In the genomic region with DNA sequence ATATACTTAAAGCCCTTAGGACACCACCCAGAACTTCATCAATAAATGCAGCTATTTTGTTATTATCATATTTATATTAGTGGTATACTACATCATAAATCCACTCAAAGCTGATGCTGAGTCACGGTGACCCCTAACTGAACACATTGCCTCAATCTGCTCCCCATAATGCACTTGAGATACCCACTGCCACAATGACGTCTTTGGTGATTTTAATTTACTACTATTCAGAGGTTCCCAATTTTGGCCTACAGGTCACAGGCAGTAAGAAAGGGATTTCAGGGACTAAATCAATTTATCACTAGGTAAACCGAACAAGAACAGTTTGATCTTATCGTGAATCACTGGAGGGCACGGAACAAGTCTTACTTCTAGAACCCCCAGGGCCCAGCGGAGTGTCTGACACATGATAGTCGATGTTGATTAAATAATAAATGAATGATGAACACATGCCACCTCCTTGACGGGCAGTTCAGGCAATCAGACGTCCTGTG, we compare ENCODE assay signal across 8 cellular contexts. TPM values are rescaled to one million over a fixed set of nuclear protein-coding genes. Genes with fewer than 3 reads are reported as not detected.
DNase-seq lines count a peak whose midpoint lies in the region; ATAC-seq and TF ChIP-seq lines count a peak whose summit lies in the region.

No MANE protein-coding gene starts in this region.

- H3K4me2 ChIP-seq in SK-N-SH, result peak overlapping the region; percentile 85

- peak overlapping the region; percentile 68 to 85; a peak in 3 of 4 replicates for H3K27ac ChIP-seq in SK-N-SH (ENCODE audit: low read depth in 2 of 2, low read length in 1 of 2)
- no peak overlapping the region for H3K27ac ChIP-seq in iPS-20b (ENCODE audit: low read length)

- 0 out of 2 replicates have a peak, but pooled peaks cover 9% of the 10 kb centered on the region for H4K20me1 ChIP-seq in SK-N-SH (ENCODE audit: insufficient read depth)

- TF ChIP-seq EP300 in SK-N-SH (IDR thresholded peaks at IDR 0.05; ENCODE audit: borderline replicate concordance in 1 of 2, low read depth in 1 of 2, low read length in 1 of 2), result no peak

- TF ChIP-seq RAD21 in SK-N-SH (IDR thresholded peaks at IDR 0.05; ENCODE audit: low read length), result no peak

- no peaks in the 10 kb centered on the region for H3K27me3 ChIP-seq in SK-N-SH (ENCODE audit: insufficient read depth)
- H3K27me3 ChIP-seq in iPS-20b (ENCODE audit: insufficient read depth, low read length), result peaks cover 5% of the 10 kb centered on the region; the same call in 1 of the 2 replicates

- H3K9me3 Mint-ChIP-seq in activated T-helper 2 cell treated with anti-CD3 and anti-CD28 coated beads, Interferon-gamma antibody, Interleukin-2, Interleukin-4, amounts not matched to agents 10 μg/mL and 5 μg/mL and 100 μg/mL, durations not matched to agents 14 hours and 24 hours and 36 hours, result no peaks in the 10 kb centered on the region
- H3K9me3 Mint-ChIP-seq in stimulated activated naive CD8-positive, alpha-beta T cell treated with anti-CD3 and anti-CD28 coated beads, Interleukin-15, amount 100 ng/mL, for 72 hours, result no peaks in the 10 kb centered on the region

- intact Hi-C loops in activated T-helper 2 cell treated with anti-CD3 and anti-CD28 coated beads, Interferon-gamma antibody, Interleukin-2, Interleukin-4, amounts not matched to agents 10 μg/mL and 5 μg/mL and 100 μg/mL, durations not matched to agents 14 hours and 24 hours and 36 hours (cut with micrococcal nuclease), result loop anchor here (1.0 kb wide), 2 partner anchors 70 to 158 kb away; partner anchors contain the start of gene PRKAB2
- intact Hi-C loops in posterior cingulate gyrus (cut with DNase I), result loop anchor here (1.0 kb wide), 1 partner anchor 70 kb away; the partner anchor contains the start of gene PRKAB2

- peaks cover 32% of the 10 kb centered on the region for H3K4me1 Mint-ChIP-seq in activated T-helper 2 cell treated with anti-CD3 and anti-CD28 coated beads, Interferon-gamma antibody, Interleukin-2, Interleukin-4, amounts not matched to agents 10 μg/mL and 5 μg/mL and 100 μg/mL, durations not matched to agents 14 hours and 24 hours and 36 hours (ENCODE audit: low read depth)
- peaks cover 37% of the 10 kb centered on the region for H3K4me1 Mint-ChIP-seq in stimulated activated naive CD8-positive, alpha-beta T cell treated with anti-CD3 and anti-CD28 coated beads, Interleukin-15, amount 100 ng/mL, for 72 hours

- H3K4me3 ChIP-seq in SK-N-SH (ENCODE audit: low read depth in 2 of 2, low read length in 1 of 2) (peak overlapping the region; percentile 75 to 99), iPS-20b (ENCODE audit: low read length) (peak overlapping the region; percentile 94)

- H3K36me3 ChIP-seq in SK-N-SH (replicated peaks in 1 of 2; ENCODE audit: control insufficient read depth in 1 of 2, insufficient read depth in 2 of 2, low read length in 1 of 2), result no peaks in the 10 kb centered on the region
- peaks cover 4% of the 10 kb centered on the region; the same call in 1 of the 2 replicates for H3K36me3 ChIP-seq in iPS-20b (ENCODE audit: insufficient read depth, low read depth, low read length)

- H3K27ac Mint-ChIP-seq in activated T-helper 2 cell treated with anti-CD3 and anti-CD28 coated beads, Interferon-gamma antibody, Interleukin-2, Interleukin-4, amounts not matched to agents 10 μg/mL and 5 μg/mL and 100 μg/mL, durations not matched to agents 14 hours and 24 hours and 36 hours, result peak overlapping the region; percentile 79
- H3K27ac Mint-ChIP-seq in stimulated activated naive CD8-positive, alpha-beta T cell treated with anti-CD3 and anti-CD28 coated beads, Interleukin-15, amount 100 ng/mL, for 72 hours, result peak overlapping the region; percentile 79 to 91

- peaks cover 11% of the 10 kb centered on the region for H3K27me3 Mint-ChIP-seq in activated T-helper 2 cell treated with anti-CD3 and anti-CD28 coated beads, Interferon-gamma antibody, Interleukin-2, Interleukin-4, amounts not matched to agents 10 μg/mL and 5 μg/mL and 100 μg/mL, durations not matched to agents 14 hours and 24 hours and 36 hours (ENCODE audit: low read depth)
- H3K27me3 Mint-ChIP-seq in stimulated activated naive CD8-positive, alpha-beta T cell treated with anti-CD3 and anti-CD28 coated beads, Interleukin-15, amount 100 ng/mL, for 72 hours, result peaks cover 14% of the 10 kb centered on the region

- H3K79me2 ChIP-seq in SK-N-SH (ENCODE audit: insufficient read depth), result peaks cover 37% of the 10 kb centered on the region

- CTCF ChIA-PET in SK-N-SH (lab: Yijun Ruan, JAX), result interaction anchor here (0.6 to 3.6 kb wide), 26 partner anchors 9 to 394 kb away, joined by 3 to 51 read pairs (median 4); partner anchors contain the start of gene FMO5

- ATAC-seq in SK-N-SH treated with all-trans-retinoic acid at 6 μM for 48 hours, result no peak
- ATAC-seq in stimulated activated naive CD8-positive, alpha-beta T cell treated with anti-CD3 and anti-CD28 coated beads, Interleukin-15, amount 100 ng/mL, for 72 hours, result no peak
- no peak for ATAC-seq in GM19035 (IDR thresholded peaks at IDR 0.05; ENCODE audit: unreplicated experiment)
- ATAC-seq in HG03469 (IDR thresholded peaks at IDR 0.05; ENCODE audit: unreplicated experiment), result no peak

- H3K4me1 ChIP-seq in SK-N-SH (ENCODE audit: control insufficient read depth in 1 of 2, insufficient read depth in 2 of 2, low read depth in 1 of 2, low read length in 1 of 2) (peaks cover 0 to 15% of the 10 kb centered on the region in 2 experiments; a peak in 2 of 4 replicates), iPS-20b (ENCODE audit: insufficient read depth, low read length) (peaks cover 7% of the 10 kb centered on the region; the same call in 1 of the 2 replicates)

- DNase-seq in SK-N-SH (peak; percentile 20), posterior cingulate gyrus (no peak)
- DNase-seq in activated T-helper 2 cell treated with anti-CD3 and anti-CD28 coated beads, Interferon-gamma antibody, Interleukin-2, Interleukin-4, amounts not matched to agents 10 μg/mL and 5 μg/mL and 100 μg/mL, durations not matched to agents 14 hours and 24 hours and 36 hours (ENCODE audit: low spot score), result no peak
- no peak for DNase-seq in stimulated activated naive CD8-positive, alpha-beta T cell treated with anti-CD3 and anti-CD28 coated beads, Interleukin-15, amount 100 ng/mL, for 72 hours

- H3K9ac ChIP-seq in SK-N-SH (peak overlapping the region; percentile 9; the same call in 1 of the 2 replicates), iPS-20b (ENCODE audit: low read depth, low read length) (no peak overlapping the region; the same call in 1 of the 2 replicates)

- TF ChIP-seq CTCF in SK-N-SH (IDR thresholded peaks at IDR 0.05), result no peak

- H3K9me3 ChIP-seq in SK-N-SH (no peaks in the 10 kb centered on the region), iPS-20b (ENCODE audit: insufficient read depth, low read depth, low read length) (no peaks in the 10 kb centered on the region)

- peak overlapping the region; percentile 85 for H3K4me3 Mint-ChIP-seq in activated T-helper 2 cell treated with anti-CD3 and anti-CD28 coated beads, Interferon-gamma antibody, Interleukin-2, Interleukin-4, amounts not matched to agents 10 μg/mL and 5 μg/mL and 100 μg/mL, durations not matched to agents 14 hours and 24 hours and 36 hours (ENCODE audit: low read depth)
- peak overlapping the region; percentile 84 to 88 for H3K4me3 Mint-ChIP-seq in stimulated activated naive CD8-positive, alpha-beta T cell treated with anti-CD3 and anti-CD28 coated beads, Interleukin-15, amount 100 ng/mL, for 72 hours

- H3F3A ChIP-seq in SK-N-SH (replicated peaks; ENCODE audit: insufficient read depth), result peaks cover 4% of the 10 kb centered on the region

- POLR2A ChIA-PET in SK-N-SH (lab: Yijun Ruan, JAX), result interaction anchor here (0.7 to 1.5 kb wide), 3 partner anchors 10 to 73 kb away, joined by 3 to 5 read pairs (median 3); no protein-coding TSS in a partner anchor

- no peaks in the 10 kb centered on the region for H3K9me2 ChIP-seq in SK-N-SH

- H3K36me3 Mint-ChIP-seq in activated T-helper 2 cell treated with anti-CD3 and anti-CD28 coated beads, Interferon-gamma antibody, Interleukin-2, Interleukin-4, amounts not matched to agents 10 μg/mL and 5 μg/mL and 100 μg/mL, durations not matched to agents 14 hours and 24 hours and 36 hours (ENCODE audit: low read depth), result peaks cover 16% of the 10 kb centered on the region

- peak overlapping the region; percentile 63; the same call in 1 of the 2 replicates for H2AFZ ChIP-seq in SK-N-SH (ENCODE audit: low read depth)

- WGBS in SK-N-SH (ENCODE audit: low lambda C conversion rate), result 35% methylated on average over 9 of the region's 9 CpGs

TF ChIP-seq in SK-N-SH, 30 proteins besides CTCF, POLR2A, EP300 and RAD21 (continues in another document):
- 0 out of 2 replicates have a peak, but pooled peaks have one; percentile 12 for TF ChIP-seq GATA2 (CRISPR knock-in tag; IDR thresholded peaks at IDR 0.05)

TF ChIP-seq in SK-N-SH treated with all-trans-retinoic acid at 6 μM for 48 hours, 23 proteins besides CTCF, POLR2A, EP300 and RAD21 (continues in another document):
- no peak for TF ChIP-seq GLIS3 (CRISPR knock-in tag; IDR thresholded peaks at IDR 0.05)
- TF ChIP-seq ZNF565 (CRISPR knock-in tag; conservative IDR thresholded peaks at IDR 0.05; ENCODE audit: low read depth), result no peak
- no peak for TF ChIP-seq CREB5 (CRISPR knock-in tag; IDR thresholded peaks at IDR 0.05; ENCODE audit: low read depth)

RNA-seq across cellular contexts. Expression of gene CHD1L, which starts 0.5 kb away (rescaled TPM):
- 24.7 and 37.2 TPM in 2 replicates for polyA plus RNA-seq in SK-N-SH (2012; rRNA removed)
- polyA plus RNA-seq in SK-N-SH (2012; cell fraction: cytosol; rRNA removed), result 32.3 and 34.1 TPM in 2 replicates
- 28.2 and 53.7 TPM in 2 replicates for polyA plus RNA-seq in SK-N-SH (2012; cell fraction: nucleus; rRNA removed)
- 76.6 and 86.0 TPM in 2 replicates for total RNA-seq in activated T-helper 2 cell treated with anti-CD3 and anti-CD28 coated beads, Interferon-gamma antibody, Interleukin-2, Interleukin-4, amounts not matched to agents 10 μg/mL and 5 μg/mL and 100 μg/mL, durations not matched to agents 14 hours and 24 hours and 36 hours

RNA-seq across cellular contexts. Expression of gene FMO5, which starts 16.9 kb away (rescaled TPM):
- polyA plus RNA-seq in SK-N-SH (2012; rRNA removed), result 0.30 and 0.50 TPM in 2 replicates
- 0.55 and 0.76 TPM in 2 replicates for polyA plus RNA-seq in SK-N-SH (2012; cell fraction: cytosol; rRNA removed)
- polyA plus RNA-seq in SK-N-SH (2012; cell fraction: nucleus; rRNA removed), result 1.2 and 1.4 TPM in 2 replicates
- total RNA-seq in activated T-helper 2 cell treated with anti-CD3 and anti-CD28 coated beads, Interferon-gamma antibody, Interleukin-2, Interleukin-4, amounts not matched to agents 10 μg/mL and 5 μg/mL and 100 μg/mL, durations not matched to agents 14 hours and 24 hours and 36 hours, result 0.09 TPM in 2 replicates
